Comparison of ENCODE assay signal across 8 cellular contexts in genomic region chrX:130268500-130269170, GRCh38. TPM values are rescaled to one million over a fixed set of nuclear protein-coding genes. Genes with fewer than 3 reads are reported as not detected.
DNase-seq lines count a peak whose midpoint lies in the region.

TSS of gene ZNF280C (minus strand) at chrX:130268899. CDS start at chrX:130260449, 8,450 bp downstream.

- H3K27me3 ChIP-seq in MG63 (no peaks in the 10 kb centered on the region), neuron (ENCODE audit: insufficient read depth, low read length) (no peaks in the 10 kb centered on the region)

- no peak within 1 kb of the TSS for H2AFZ ChIP-seq in neuron (ENCODE audit: low read depth, low read length)

- H3K4me3 ChIP-seq in MG63 (peak within 1 kb of the TSS; percentile 76), neuron (ENCODE audit: low read length) (peak within 1 kb of the TSS; percentile 99)

- no peaks in the 10 kb centered on the region for H3K36me3 ChIP-seq in MG63
- H3K36me3 ChIP-seq in neuron (ENCODE audit: insufficient read depth, low read length) = no peaks in the 10 kb centered on the region

- DNase-seq in GM03348 (ENCODE audit: low spot score) (peak; percentile 93), HCEC 1CT (peak; percentile 91), MG63 (peak; percentile 92), SHP77 (lab: John Stamatoyannopoulos, UW) (peak; percentile 75 to 83), activated gamma-delta T cell treated with Interleukin-2 at 50 U/mL for 16 hours (peak; percentile 87), foreskin melanocyte (peak; percentile 87), stromal cell of bone marrow (ENCODE audit: low read depth) (peak; percentile 74)

- H3K9me3 ChIP-seq in MG63 (peaks cover 4% of the 10 kb centered on the region), neuron (ENCODE audit: low read length) (no peaks in the 10 kb centered on the region)

- no peaks in the 10 kb centered on the region for H3K4me1 ChIP-seq in neuron (ENCODE audit: insufficient read depth, low read length)

RNA-seq across cellular contexts. Expression of gene ZNF280C, which starts in this region (rescaled TPM):
- 1.3 and 4.9 TPM in 2 replicates for total RNA-seq in MG63 (2014; rRNA removed; shearing (Covaris generic); ENCODE audit: low replicate concordance)

Comparison
In these comparisons a context has a peak if more than half of its experiments do, and no peak if none do; other contexts are left out.
1. Peak in every context shown above with its lines: DNase-seq and H3K4me3 ChIP-seq.